Comparison of ENCODE assay signal across 14 cellular contexts in the genomic region with DNA sequence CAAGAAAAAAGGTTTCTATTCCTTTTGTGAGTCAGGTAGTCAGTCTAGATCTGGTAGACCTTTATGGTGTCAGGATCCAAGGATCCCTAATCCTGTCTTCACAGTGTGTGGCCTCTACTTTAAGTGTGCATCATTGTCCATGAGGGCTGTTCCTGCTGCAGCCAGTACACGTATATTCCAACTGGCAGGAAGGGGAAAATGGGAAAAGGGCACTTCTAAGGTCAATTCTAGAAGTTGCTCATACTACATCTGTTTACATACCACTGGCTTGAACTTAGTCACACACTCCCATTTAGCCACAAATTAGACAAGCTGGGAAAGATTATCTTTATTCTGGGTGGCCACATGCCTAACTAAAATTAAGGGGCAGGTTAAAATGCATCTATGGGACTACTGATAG.
"Had no signal": no experiment of that assay in that cellular context is flagged by ENCODE, and none has a peak within 500 bp of the region (broad histone marks: within the 10 kb centered on the region; RNA-seq: fewer than 3 reads in every experiment).

No MANE protein-coding gene starts in this region.

- H3K9me3 ChIP-seq: breast epithelium, ovary, suprapubic skin had no signal

- H3K27ac Mint-ChIP-seq: activated naive CD4-positive, alpha-beta T cell treated with anti-CD3 and anti-CD28 coated beads, Interleukin-2, amount 50 U/mL, for 24 hours; T-helper 1 cell treated with Interleukin-12 subunit alpha and Interleukin-12 subunit beta and Interleukin-4 antibody, amounts not matched to agents 30 μg/mL and 1 μg/mL, for 36 hours; type B pancreatic cell had no signal

- DNase-seq: activated CD4-positive, CD25-positive, alpha-beta regulatory T cell; activated T-cell treated with anti-CD3 and anti-CD28 coated beads, Interleukin-2, amount 50 U/mL, for 1 hour; amygdala; hippocampal formation; kidney glomerular epithelial cell; ovary; sigmoid colon; stimulated activated naive CD4-positive, alpha-beta T cell had no signal

- H3K36me3 ChIP-seq: breast epithelium, ovary, sigmoid colon, suprapubic skin had no signal

- H3K27me3 ChIP-seq: breast epithelium, ovary, sigmoid colon, suprapubic skin had no signal

- H3K4me1 Mint-ChIP-seq: activated naive CD4-positive, alpha-beta T cell treated with anti-CD3 and anti-CD28 coated beads, Interleukin-2, amount 50 U/mL, for 24 hours; neural crest cell had no signal

- H3K27ac ChIP-seq: breast epithelium, ovary, sigmoid colon, suprapubic skin had no signal

- H3K9me3 Mint-ChIP-seq: activated naive CD4-positive, alpha-beta T cell treated with anti-CD3 and anti-CD28 coated beads, Interleukin-2, amount 50 U/mL, for 24 hours; T-helper 1 cell treated with Interleukin-12 subunit alpha and Interleukin-12 subunit beta and Interleukin-4 antibody, amounts not matched to agents 30 μg/mL and 1 μg/mL, for 36 hours; type B pancreatic cell had no signal

- H3K4me3 Mint-ChIP-seq: activated naive CD4-positive, alpha-beta T cell treated with anti-CD3 and anti-CD28 coated beads, Interleukin-2, amount 50 U/mL, for 24 hours; neural crest cell; T-helper 1 cell treated with Interleukin-12 subunit alpha and Interleukin-12 subunit beta and Interleukin-4 antibody, amounts not matched to agents 30 μg/mL and 1 μg/mL, for 36 hours; type B pancreatic cell had no signal

- H3K36me3 Mint-ChIP-seq: activated naive CD4-positive, alpha-beta T cell treated with anti-CD3 and anti-CD28 coated beads, Interleukin-2, amount 50 U/mL, for 24 hours; type B pancreatic cell had no signal

- H3K4me1 ChIP-seq: breast epithelium, sigmoid colon, suprapubic skin had no signal

- H3K4me3 ChIP-seq: breast epithelium, ovary, sigmoid colon, suprapubic skin had no signal
